Comparison of ENCODE assay signal across 1 cellular context in genomic region chr7:76303057-76303828, GRCh38.
TF ChIP-seq lines count a peak whose summit lies in the region.

No MANE protein-coding gene starts in this region.

TF ChIP-seq in K562, 482 proteins besides CTCF, POLR2A, EP300 and RAD21 (continued from another document and continues in another):
- 0 out of 2 replicates have a peak, but pooled peaks have one; percentile 18 for TF ChIP-seq SPI1 (IDR thresholded peaks at IDR 0.05; ENCODE audit: borderline replicate concordance, low read depth, low read length)
- peak; percentile 46; the same call in 1 of the 2 replicates for TF ChIP-seq TEAD4 (IDR thresholded peaks at IDR 0.05; ENCODE audit: low read length)
- TF ChIP-seq TEAD4 (CRISPR knock-in tag; IDR thresholded peaks at IDR 0.05; ENCODE audit: borderline replicate concordance): 0 out of 2 replicates have a peak, but pooled peaks have one; percentile 58
- TF ChIP-seq ETS1 (conservative IDR thresholded peaks at IDR 0.05; ENCODE audit: control insufficient read depth, low read depth, low read length): 0 out of 2 replicates have a peak, but pooled peaks have one; percentile 67
- no peak for TF ChIP-seq HNRNPH1 (optimal IDR thresholded peaks at IDR 0.05; ENCODE audit: low read depth, low read length)
- peak; percentile 95; the same call in 1 of the 2 replicates for TF ChIP-seq PHTF2 (CRISPR knock-in tag; IDR thresholded peaks at IDR 0.05)
- peak in 1 of 2 experiments; percentile 62; a peak in 1 of 4 replicates for TF ChIP-seq TBL1XR1 (IDR thresholded peaks at IDR 0.05; ENCODE audit: low read length in 2 of 2)
- TF ChIP-seq KDM2B (CRISPR knock-in tag; IDR thresholded peaks at IDR 0.05): no peak
- TF ChIP-seq ATF3 (IDR thresholded peaks at IDR 0.05): no peak
- 0 out of 2 replicates have a peak, but pooled peaks have one; percentile 29 for TF ChIP-seq ATF3 (CRISPR knock-in tag; conservative IDR thresholded peaks at IDR 0.05)
- peak; percentile 80 for TF ChIP-seq LEF1 (IDR thresholded peaks at IDR 0.05)
- TF ChIP-seq ZBTB7A (IDR thresholded peaks at IDR 0.05; ENCODE audit: borderline replicate concordance, control insufficient read depth, low read depth, low read length): peak; percentile 82
- 0 out of 2 replicates have a peak, but pooled peaks have one; percentile 28 for TF ChIP-seq ZFP91 (CRISPR knock-in tag; IDR thresholded peaks at IDR 0.05)
- TF ChIP-seq ZC3H11A (IDR thresholded peaks at IDR 0.05; ENCODE audit: low read depth, low read length): no peak
- 0 out of 4 replicates have a peak, but pooled peaks have one; percentile 18 to 26 for TF ChIP-seq TRIM24 (IDR thresholded peaks at IDR 0.05)
- TF ChIP-seq ZBTB2 (IDR thresholded peaks at IDR 0.05): peak; percentile 81
- TF ChIP-seq ARNT (IDR thresholded peaks at IDR 0.05): peak in 1 of 2 experiments; percentile 41; a peak in 1 of 4 replicates
- no peak for TF ChIP-seq SNRNP70 (optimal IDR thresholded peaks at IDR 0.05; ENCODE audit: low read depth, low read length)
- TF ChIP-seq RNF2 (IDR thresholded peaks at IDR 0.05): peak; percentile 93
- TF ChIP-seq EGR1 (conservative IDR thresholded peaks at IDR 0.05): peak; percentile 98
- TF ChIP-seq LCOR (CRISPR knock-in tag; IDR thresholded peaks at IDR 0.05): peak; percentile 55; the same call in 1 of the 2 replicates
- TF ChIP-seq ZFPM2 (CRISPR knock-in tag; IDR thresholded peaks at IDR 0.05): no peak
- peak in 1 of 3 experiments; percentile 29; a peak in 1 of 6 replicates for TF ChIP-seq ZBTB11 (CRISPR knock-in tag; IDR thresholded peaks at IDR 0.05)
- no peak for TF ChIP-seq HDAC6 (IDR thresholded peaks at IDR 0.05; ENCODE audit: low read depth, low read length)
- 0 out of 2 replicates have a peak, but pooled peaks have one; percentile 23 for TF ChIP-seq SMARCA4 (IDR thresholded peaks at IDR 0.05)
- no peak for TF ChIP-seq CEBPG (CRISPR knock-in tag; IDR thresholded peaks at IDR 0.05)
- no peak for TF ChIP-seq CEBPG (tag; conservative IDR thresholded peaks at IDR 0.05 in 1 of 2, IDR thresholded peaks at IDR 0.05 in 1 of 2)
- TF ChIP-seq CUX1 (CRISPR knock-in tag; IDR thresholded peaks at IDR 0.05): no peak
- TF ChIP-seq RFX5 (IDR thresholded peaks at IDR 0.05; ENCODE audit: low read depth, low read length): no peak
- TF ChIP-seq PRDM10 (IDR thresholded peaks at IDR 0.05; ENCODE audit: partially characterized antibody): peak; percentile 54
- TF ChIP-seq MEF2A (IDR thresholded peaks at IDR 0.05; ENCODE audit: control insufficient read depth, low read depth, low read length): no peak
- peak; percentile 38 for TF ChIP-seq JUND (IDR thresholded peaks at IDR 0.05; ENCODE audit: borderline replicate concordance, low read depth, low read length)
- peak; percentile 16; the same call in 1 of the 3 replicates for TF ChIP-seq JUND (tag; IDR thresholded peaks at IDR 0.05; ENCODE audit: borderline replicate concordance, low read depth, low read length)
- peak; percentile 94 for TF ChIP-seq NRF1 (conservative IDR thresholded peaks at IDR 0.05 in 1 of 2, IDR thresholded peaks at IDR 0.05 in 1 of 2)
- peak; percentile 73 for TF ChIP-seq DPF2 (IDR thresholded peaks at IDR 0.05)
- TF ChIP-seq ZNF431 (CRISPR knock-in tag; IDR thresholded peaks at IDR 0.05): peak; percentile 53
- 0 out of 2 replicates have a peak, but pooled peaks have one; percentile 10 for TF ChIP-seq FOXM1 (IDR thresholded peaks at IDR 0.05; ENCODE audit: low read depth)
- no peak for TF ChIP-seq FOXM1 (CRISPR knock-in tag; IDR thresholded peaks at IDR 0.05; ENCODE audit: low read depth)
- peak; percentile 25; the same call in 1 of the 2 replicates for TF ChIP-seq CBX1 (IDR thresholded peaks at IDR 0.05; ENCODE audit: low read depth)
- TF ChIP-seq SMAD4 (CRISPR knock-in tag; conservative IDR thresholded peaks at IDR 0.05): peak; percentile 68; the same call in 1 of the 2 replicates
- TF ChIP-seq GTF3C2 (IDR thresholded peaks at IDR 0.05; ENCODE audit: borderline replicate concordance, extremely low read depth, insufficient read length): peak; percentile 46
